In genomic region chr7:5477723-5478531, GRCh38 we compare ENCODE assay signal across 7 cellular contexts. TPM values are rescaled to one million over a fixed set of nuclear protein-coding genes. Genes with fewer than 3 reads are reported as not detected.
DNase-seq lines count a peak whose midpoint lies in the region; ATAC-seq lines count a peak whose summit lies in the region.

No MANE protein-coding gene starts in this region.

- peak overlapping the region in 1 of 2 donors; percentile 71 for H3K27ac Mint-ChIP-seq in effector memory CD8-positive, alpha-beta T cell
- H3K27ac Mint-ChIP-seq in natural killer cell treated with Interleukin-12 subunit alpha and Interleukin-12 subunit beta and Interleukin-15 and Interleukin-18, amount 100 ng/mL, for 72 hours, result peak overlapping the region in 1 of 2 donors; percentile 39

- no peaks in the 10 kb centered on the region for H3K27me3 Mint-ChIP-seq in effector memory CD8-positive, alpha-beta T cell
- H3K27me3 Mint-ChIP-seq in natural killer cell treated with Interleukin-12 subunit alpha and Interleukin-12 subunit beta and Interleukin-15 and Interleukin-18, amount 100 ng/mL, for 72 hours, result no peaks in the 10 kb centered on the region

- peak; percentile 68 for ATAC-seq in GM18909 (IDR thresholded peaks at IDR 0.05; ENCODE audit: poor library complexity, unreplicated experiment)
- peak; percentile 22 for ATAC-seq in effector memory CD8-positive, alpha-beta T cell (replicated peaks)
- no peak for ATAC-seq in natural killer cell treated with Interleukin-12 subunit alpha and Interleukin-12 subunit beta and Interleukin-15 and Interleukin-18, amount 100 ng/mL, for 72 hours

- DNase-seq in NCI-H2171 (lab: John Stamatoyannopoulos, UW), result peak; percentile 90
- no peak for DNase-seq in effector memory CD8-positive, alpha-beta T cell
- no peak for DNase-seq in natural killer cell treated with Interleukin-12 subunit alpha and Interleukin-12 subunit beta and Interleukin-15 and Interleukin-18, amount 100 ng/mL, for 72 hours (ENCODE audit: low spot score)
- no peak for DNase-seq in LoVo (ENCODE audit: low spot score)
- no peak for DNase-seq in NCI-H1417 treated with DMSO at 0.1 percent for 48 hours (lab: John Stamatoyannopoulos, UW)
- DNase-seq in MV-4-11 (lab: John Stamatoyannopoulos, UW), result no peak

- H3K4me1 Mint-ChIP-seq in effector memory CD8-positive, alpha-beta T cell (ENCODE audit: low read depth in 2 of 2), result peaks cover 7 to 10% of the 10 kb centered on the region in 2 donors
- peaks cover 7 to 15% of the 10 kb centered on the region in 2 donors for H3K4me1 Mint-ChIP-seq in natural killer cell treated with Interleukin-12 subunit alpha and Interleukin-12 subunit beta and Interleukin-15 and Interleukin-18, amount 100 ng/mL, for 72 hours (ENCODE audit: low read depth in 2 of 2)

- no peaks in the 10 kb centered on the region for H3K36me3 Mint-ChIP-seq in effector memory CD8-positive, alpha-beta T cell (ENCODE audit: insufficient read depth)
- H3K36me3 Mint-ChIP-seq in natural killer cell treated with Interleukin-12 subunit alpha and Interleukin-12 subunit beta and Interleukin-15 and Interleukin-18, amount 100 ng/mL, for 72 hours, result no peaks in the 10 kb centered on the region

- no peaks in the 10 kb centered on the region for H3K9me3 Mint-ChIP-seq in effector memory CD8-positive, alpha-beta T cell
- H3K9me3 Mint-ChIP-seq in natural killer cell treated with Interleukin-12 subunit alpha and Interleukin-12 subunit beta and Interleukin-15 and Interleukin-18, amount 100 ng/mL, for 72 hours, result no peaks in the 10 kb centered on the region

- H3K4me3 Mint-ChIP-seq in effector memory CD8-positive, alpha-beta T cell, result peak overlapping the region in 1 of 2 donors; percentile 62
- H3K4me3 Mint-ChIP-seq in natural killer cell treated with Interleukin-12 subunit alpha and Interleukin-12 subunit beta and Interleukin-15 and Interleukin-18, amount 100 ng/mL, for 72 hours, result peak overlapping the region; percentile 59

RNA-seq across cellular contexts. Expression of gene FBXL18, which starts 35.7 kb away (rescaled TPM):
- 10 to 100 TPM; 14.0 to 28.1 TPM for total RNA-seq in natural killer cell treated with Interleukin-12 subunit alpha and Interleukin-12 subunit beta and Interleukin-15 and Interleukin-18, amount 100 ng/mL, for 72 hours

RNA-seq across cellular contexts. Expression of gene ACTB, which starts 52.5 kb away (rescaled TPM):
- over 10,000 TPM in 1 of 2 donors, 1,000 to 10,000 TPM in 1; 9,239 to 13,404 TPM for total RNA-seq in natural killer cell treated with Interleukin-12 subunit alpha and Interleukin-12 subunit beta and Interleukin-15 and Interleukin-18, amount 100 ng/mL, for 72 hours

RNA-seq across cellular contexts. Expression of gene TNRC18, which starts 54.3 kb away (rescaled TPM):
- total RNA-seq in natural killer cell treated with Interleukin-12 subunit alpha and Interleukin-12 subunit beta and Interleukin-15 and Interleukin-18, amount 100 ng/mL, for 72 hours, result 10 to 100 TPM; 81.2 to 87.6 TPM

Comparison
In these comparisons a context has a peak if more than half of its experiments do, and no peak if none do; other contexts are left out.
1. ATAC-seq: peak in GM18909 (single experiment) and effector memory CD8-positive, alpha-beta T cell (single experiment); none in natural killer cell treated with Interleukin-12 subunit alpha and Interleukin-12 subunit beta and Interleukin-15 and Interleukin-18, amount 100 ng/mL, for 72 hours (0 of 2).